In the genomic region with DNA sequence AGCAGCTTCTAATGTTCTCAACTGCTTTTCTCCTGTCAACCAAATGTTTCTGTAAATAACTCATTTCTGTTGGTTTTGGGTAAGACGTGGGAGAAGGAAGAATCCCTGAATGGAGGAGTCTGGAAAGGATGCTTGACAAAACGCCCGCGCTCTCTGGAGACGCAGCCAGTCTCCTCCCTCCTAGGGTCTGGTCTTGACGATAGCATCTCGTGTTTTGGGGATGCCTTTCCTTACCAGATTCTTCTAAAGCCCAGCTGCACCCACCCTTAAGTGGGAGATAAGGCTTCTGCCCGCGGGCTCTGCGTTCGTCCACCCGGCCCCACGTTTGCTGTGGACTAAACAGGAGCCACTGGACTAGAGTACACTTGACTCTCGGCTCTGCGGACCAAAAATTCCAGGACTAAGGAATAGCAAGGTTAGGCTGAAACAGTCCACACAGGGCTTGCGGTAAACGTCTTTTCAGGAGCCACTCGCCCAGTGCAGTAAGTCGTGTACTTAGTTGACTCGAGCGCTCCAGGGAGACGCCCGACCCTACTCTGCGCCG, we compare ENCODE assay signal across 8 cellular contexts. TPM values are rescaled to one million over a fixed set of nuclear protein-coding genes. Genes with fewer than 3 reads are reported as not detected.
DNase-seq lines count a peak whose midpoint lies in the region; ATAC-seq, FAIRE-seq and TF ChIP-seq lines count a peak whose summit lies in the region.

No MANE protein-coding gene starts in this region.

- DNase-seq in DMS53 treated with DMSO at 0.1 percent for 48 hours (lab: John Stamatoyannopoulos, UW; ENCODE audit: unreplicated experiment) (peak; percentile 28), activated B cell treated with CpG ODN at 0.5 μM for 24 hours (no peak), frontal cortex (ENCODE audit: low spot score in 2 of 2) (peak; percentile 24 to 40), omental fat pad (ENCODE audit: low spot score) (no peak), NK-92 (lab: John Stamatoyannopoulos, UW; ENCODE audit: unreplicated experiment) (no peak), HK-2 (ENCODE audit: unreplicated experiment) (no peak), NCI-H82 (lab: John Stamatoyannopoulos, UW) (no peak)

- H3K27ac Mint-ChIP-seq in activated B cell treated with CpG ODN at 0.5 μM for 24 hours = no peak overlapping the region

- CTCF ChIA-PET in activated B cell treated with CpG ODN at 0.5 μM for 24 hours (lab: Charles Lee) = no interaction called here

- ATAC-seq in activated B cell treated with CpG ODN at 0.5 μM for 24 hours (ENCODE audit: low read depth) (no peak), omental fat pad (ENCODE audit: low FRiP score) (peak; percentile 57), GM18868 (IDR thresholded peaks at IDR 0.05; ENCODE audit: unreplicated experiment) (no peak)

- intact Hi-C loops in activated B cell treated with CpG ODN at 0.5 μM for 24 hours (cut with micrococcal nuclease) = no loop called here

- H3K36me3 Mint-ChIP-seq in activated B cell treated with CpG ODN at 0.5 μM for 24 hours (ENCODE audit: low read depth) = no peaks in the 10 kb centered on the region

- TF ChIP-seq CTCF in activated B cell treated with CpG ODN at 0.5 μM for 24 hours (IDR thresholded peaks at IDR 0.05) = no peak
- TF ChIP-seq CTCF in omental fat pad (IDR thresholded peaks at IDR 0.05) = no peak

- POLR2A ChIA-PET in activated B cell treated with CpG ODN at 0.5 μM for 24 hours (lab: Charles Lee) = no interaction called here

- peaks cover 2% of the 10 kb centered on the region for H3K4me1 Mint-ChIP-seq in activated B cell treated with CpG ODN at 0.5 μM for 24 hours

- no peak for FAIRE-seq in frontal cortex (lab: Jason Lieb, UNC)

- peaks cover 31% of the 10 kb centered on the region for H3K27me3 Mint-ChIP-seq in activated B cell treated with CpG ODN at 0.5 μM for 24 hours

- H3K9me3 Mint-ChIP-seq in activated B cell treated with CpG ODN at 0.5 μM for 24 hours = no peaks in the 10 kb centered on the region

- peak overlapping the region; percentile 48 for H3K4me3 Mint-ChIP-seq in activated B cell treated with CpG ODN at 0.5 μM for 24 hours

RNA-seq across cellular contexts. Expression of gene CTSL, which starts 0.5 kb away (rescaled TPM):
- total RNA-seq in activated B cell treated with CpG ODN at 0.5 μM for 24 hours = 0.29 and 0.49 TPM in 2 replicates
- 33.0 TPM for total RNA-seq in frontal cortex
- 100 to 1,000 TPM; 160 to 932 (median 321) TPM for total RNA-seq in omental fat pad

Comparison
In these comparisons a context has a peak if more than half of its experiments do, and no peak if none do; other contexts are left out.
1. DNase-seq: peak in DMS53 treated with DMSO at 0.1 percent for 48 hours (single experiment) and frontal cortex (2 of 2); none in activated B cell treated with CpG ODN at 0.5 μM for 24 hours (single experiment), omental fat pad (single experiment), NK-92 (single experiment), HK-2 (single experiment) and NCI-H82 (single experiment).
2. RNA of gene CTSL, which starts 0.5 kb away (total RNA-seq): 160 to 932 TPM in omental fat pad and 33.0 TPM in frontal cortex (single experiment); 0.29 to 0.49 TPM in activated B cell treated with CpG ODN at 0.5 μM for 24 hours; every median in the first group is over 10 times any median in the second.